In the genomic region with DNA sequence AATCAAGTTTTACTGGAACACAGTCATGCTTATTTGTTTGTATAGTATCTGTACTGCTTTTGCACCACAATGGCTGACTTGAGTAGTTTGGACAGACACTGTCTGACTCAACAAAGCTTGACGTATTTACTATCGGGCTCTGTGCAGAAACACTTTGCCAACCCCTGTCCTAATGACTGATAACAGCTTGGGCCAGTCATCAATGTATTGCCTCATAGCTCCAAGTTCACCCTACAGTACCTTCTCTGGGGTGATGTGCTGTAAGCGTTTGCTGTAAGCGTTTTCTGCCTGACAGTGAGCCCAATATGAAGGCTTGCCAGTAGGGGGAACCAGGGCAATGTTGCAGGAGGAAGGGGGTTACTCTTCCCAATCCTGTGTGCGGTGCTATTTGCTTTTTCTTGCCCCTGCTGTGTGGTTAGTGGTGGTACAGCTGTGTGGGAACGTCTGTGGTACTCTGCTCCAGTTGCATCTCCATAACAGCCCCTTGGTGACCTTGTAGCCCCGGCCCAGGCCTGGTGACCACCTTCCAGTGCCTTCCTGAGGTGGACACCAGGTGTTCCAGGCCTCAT, we compare ENCODE assay signal across 1 cellular context.
TF ChIP-seq lines count a peak whose summit lies in the region.

No MANE protein-coding gene starts in this region.

TF ChIP-seq in HEK293, 187 proteins besides CTCF, POLR2A, EP300 and RAD21 (continued from another document):
- peak; percentile 30; the same call in 1 of the 2 replicates for TF ChIP-seq ZNF654 (tag by site-specific recombination; IDR thresholded peaks at IDR 0.05; ENCODE audit: low read depth)
